In genomic region chr16:648071-648785, GRCh38 we compare ENCODE assay signal across 6 cellular contexts. TPM values are rescaled to one million over a fixed set of nuclear protein-coding genes. Genes with fewer than 3 reads are reported as not detected.
A peak's percentile ranks its signal among the peaks of the same experiment; 100 is the strongest.
DNase-seq lines count a peak whose midpoint lies in the region; ATAC-seq and TF ChIP-seq lines count a peak whose summit lies in the region.

No MANE protein-coding gene starts in this region.

- H3K36me3 Mint-ChIP-seq in brain (no peaks in the 10 kb centered on the region), nephron progenitor cell (ENCODE audit: low read depth) (peaks cover 6% of the 10 kb centered on the region)

- ATAC-seq in HG03457 (IDR thresholded peaks at IDR 0.05; ENCODE audit: unreplicated experiment): no peak

- DNase-seq in GM12865 (ENCODE audit: low read depth) (peak; percentile 76), NCI-H345 treated with DMSO at 0.1 percent for 48 hours (lab: John Stamatoyannopoulos, UW; ENCODE audit: unreplicated experiment) (peak; percentile 26), nephron progenitor cell (no peak), pons (ENCODE audit: low spot score) (no peak)

- H3K27ac Mint-ChIP-seq in brain: peak overlapping the region in 3 of 5 experiments; percentile 70 to 94 (median 83)
- peak overlapping the region; percentile 64 for H3K27ac Mint-ChIP-seq in nephron progenitor cell

- H3K27me3 Mint-ChIP-seq in brain (no peaks in the 10 kb centered on the region), nephron progenitor cell (ENCODE audit: low read depth, poor library complexity) (peaks cover 11% of the 10 kb centered on the region)

- H3K4me1 Mint-ChIP-seq in brain: peaks cover 35% of the 10 kb centered on the region
- peaks cover 34% of the 10 kb centered on the region for H3K4me1 Mint-ChIP-seq in nephron progenitor cell

- peak overlapping the region; percentile 77 to 84 (median 82) for H3K4me3 Mint-ChIP-seq in brain
- H3K4me3 Mint-ChIP-seq in nephron progenitor cell: peak overlapping the region; percentile 77

- peak overlapping the region; percentile 75 for H3K4me3 ChIP-seq in GM12865 (ENCODE audit: low read depth, low read length)

- H3K9me3 Mint-ChIP-seq in brain: no peaks in the 10 kb centered on the region
- no peaks in the 10 kb centered on the region for H3K9me3 Mint-ChIP-seq in nephron progenitor cell

- TF ChIP-seq CTCF in GM12865 (IDR thresholded peaks at IDR 0.05; ENCODE audit: insufficient read depth, low read depth, low read length, missing control alignments): peak; percentile 73
- peak; percentile 17 to 47 for TF ChIP-seq CTCF in brain (conservative IDR thresholded peaks at IDR 0.05)
- TF ChIP-seq CTCF in nephron progenitor cell (IDR thresholded peaks at IDR 0.05): peak; percentile 39

RNA-seq across cellular contexts. Expression of gene WDR90, which starts 0.9 kb away (rescaled TPM):
- polyA plus RNA-seq in brain (ENCODE audit: insufficient read depth, low read depth, low replicate concordance): 12.5 TPM

RNA-seq across cellular contexts. Expression of gene MCRIP2, which starts 6.6 kb away (rescaled TPM):
- 22.6 TPM for polyA plus RNA-seq in brain (ENCODE audit: insufficient read depth, low read depth, low replicate concordance)

RNA-seq across cellular contexts. Expression of gene METTL26, which starts 12.1 kb away (rescaled TPM):
- 191 TPM for polyA plus RNA-seq in brain (ENCODE audit: insufficient read depth, low read depth, low replicate concordance)

RNA-seq across cellular contexts. Expression of gene WFIKKN1, which starts 17.4 kb away (rescaled TPM):
- 1.4 TPM for polyA plus RNA-seq in brain (ENCODE audit: insufficient read depth, low read depth, low replicate concordance)

RNA-seq across cellular contexts. Expression of gene RHOT2, which starts 19.7 kb away (rescaled TPM):
- 65.6 TPM for polyA plus RNA-seq in brain (ENCODE audit: insufficient read depth, low read depth, low replicate concordance)

Comparison
In these comparisons a context has a peak if more than half of its experiments do, and no peak if none do; other contexts are left out.
1. DNase-seq: peak in GM12865 (single experiment) and NCI-H345 treated with DMSO at 0.1 percent for 48 hours (single experiment); none in nephron progenitor cell (single experiment) and pons (single experiment).
2. Peak in every context shown above with its lines, with median percentiles within 50 percentile points of each other: CTCF ChIP-seq.